7 cellular contexts compared by ENCODE assay signal in genomic region chr20:25697132-25697446, GRCh38. TPM values are rescaled to one million over a fixed set of nuclear protein-coding genes. Genes with fewer than 3 reads are reported as not detected.
DNase-seq lines count a peak whose midpoint lies in the region; ATAC-seq and TF ChIP-seq lines count a peak whose summit lies in the region.

No MANE protein-coding gene starts in this region.

- H3K9me3 ChIP-seq in HUES6 (ENCODE audit: control insufficient read depth, insufficient read depth, low read depth, low read length) (peaks cover 3% of the 10 kb centered on the region; the same call in 1 of the 2 replicates), stomach (peaks cover 0 to 17% (median 2%) of the 10 kb centered on the region in 4 donors)

- H3K27ac ChIP-seq in HUES6 (ENCODE audit: low read depth, low read length): no peak overlapping the region
- H3K27ac ChIP-seq in stomach: peak overlapping the region; percentile 34 to 95 (median 87)

- DNase-seq in activated naive CD8-positive, alpha-beta T cell treated with anti-CD3 and anti-CD28 coated beads for 36 hours: no peak
- DNase-seq in immature natural killer cell (no peak), stomach (no peak), LoVo (ENCODE audit: low spot score) (no peak)

- H3K4me3 ChIP-seq in HUES6 (ENCODE audit: low read depth, low read length) (peak overlapping the region; percentile 92), stomach (peak overlapping the region; percentile 83 to 92 (median 89))

- TF ChIP-seq EP300 in stomach (IDR thresholded peaks at IDR 0.05): no peak

- peaks cover 30% of the 10 kb centered on the region for H3K4me1 Mint-ChIP-seq in activated naive CD8-positive, alpha-beta T cell treated with anti-CD3 and anti-CD28 coated beads for 36 hours
- H3K4me1 Mint-ChIP-seq in immature natural killer cell: peaks cover 21 to 40% of the 10 kb centered on the region in 2 donors

- no peak for TF ChIP-seq CTCF in stomach (IDR thresholded peaks at IDR 0.05)

- peaks cover 18% of the 10 kb centered on the region for H3K9me3 Mint-ChIP-seq in activated naive CD8-positive, alpha-beta T cell treated with anti-CD3 and anti-CD28 coated beads for 36 hours
- peaks cover 3 to 15% (median 11%) of the 10 kb centered on the region in 6 donors for H3K9me3 Mint-ChIP-seq in immature natural killer cell

- peaks cover 39% of the 10 kb centered on the region for H3K36me3 Mint-ChIP-seq in activated naive CD8-positive, alpha-beta T cell treated with anti-CD3 and anti-CD28 coated beads for 36 hours
- H3K36me3 Mint-ChIP-seq in immature natural killer cell: peaks cover 5 to 13% (median 10%) of the 10 kb centered on the region in 3 donors

- peak overlapping the region; percentile 90 for H3K27ac Mint-ChIP-seq in activated naive CD8-positive, alpha-beta T cell treated with anti-CD3 and anti-CD28 coated beads for 36 hours
- peak overlapping the region; percentile 85 to 95 (median 90) for H3K27ac Mint-ChIP-seq in immature natural killer cell

- ATAC-seq in HG03196 (IDR thresholded peaks at IDR 0.05; ENCODE audit: unreplicated experiment) (no peak), GM21515 (IDR thresholded peaks at IDR 0.05; ENCODE audit: unreplicated experiment) (no peak)

- H3K27me3 ChIP-seq in HUES6 (ENCODE audit: control insufficient read depth, insufficient read depth, low read length): no peaks in the 10 kb centered on the region
- H3K27me3 ChIP-seq in stomach: no peaks in the 10 kb centered on the region

- WGBS in stomach, 5 donors: 0 to 3% (median 1%) methylated on average over 3 of the region's 3 CpGs

- TF ChIP-seq POLR2A in stomach (IDR thresholded peaks at IDR 0.05): no peak

- H3K4me3 Mint-ChIP-seq in activated naive CD8-positive, alpha-beta T cell treated with anti-CD3 and anti-CD28 coated beads for 36 hours: peak overlapping the region; percentile 88
- H3K4me3 Mint-ChIP-seq in immature natural killer cell: peak overlapping the region; percentile 92 to 97 (median 96)

- 0 out of 2 replicates have a peak, but pooled peaks cover 3% of the 10 kb centered on the region for H3K36me3 ChIP-seq in HUES6 (ENCODE audit: control insufficient read depth, insufficient read depth, low read length)
- no peaks in the 10 kb centered on the region for H3K36me3 ChIP-seq in stomach

- H3K27me3 Mint-ChIP-seq in activated naive CD8-positive, alpha-beta T cell treated with anti-CD3 and anti-CD28 coated beads for 36 hours: no peaks in the 10 kb centered on the region
- peaks cover 2 to 4% (median 2%) of the 10 kb centered on the region in 3 donors for H3K27me3 Mint-ChIP-seq in immature natural killer cell (ENCODE audit: low read depth in 3 of 3)

- intact Hi-C loops in stomach (cut with DNase I; ENCODE audit: low total_unique reads): no loop called here

- H3K9ac ChIP-seq in HUES6 (ENCODE audit: low read length): no peak overlapping the region

- H3K4me1 ChIP-seq in HUES6 (ENCODE audit: control insufficient read depth, insufficient read depth, low read length) (peaks cover 3% of the 10 kb centered on the region; the same call in 1 of the 2 replicates), stomach (peaks cover 9 to 29% (median 18%) of the 10 kb centered on the region in 4 donors)

RNA-seq across cellular contexts. Expression of gene ZNF337, which starts 0.4 kb away (rescaled TPM):
- 10 to 100 TPM; 10.6 to 11.2 TPM for total RNA-seq in activated naive CD8-positive, alpha-beta T cell treated with anti-CD3 and anti-CD28 coated beads for 36 hours
- 10 to 100 TPM in 1 of 3 donors, 1 to 10 TPM in 2; 3.7 to 12.1 (median 3.9) TPM for polyA plus RNA-seq in immature natural killer cell
- total RNA-seq in stomach: 10 to 100 TPM; 10.4 to 21.0 (median 16.7) TPM
- polyA plus RNA-seq in stomach: 10 to 100 TPM in 1 of 3 donors, 1 to 10 TPM in 2; 3.5 to 14.4 (median 5.5) TPM
